ENCODE assay signal across 2 cellular contexts in the genomic region with DNA sequence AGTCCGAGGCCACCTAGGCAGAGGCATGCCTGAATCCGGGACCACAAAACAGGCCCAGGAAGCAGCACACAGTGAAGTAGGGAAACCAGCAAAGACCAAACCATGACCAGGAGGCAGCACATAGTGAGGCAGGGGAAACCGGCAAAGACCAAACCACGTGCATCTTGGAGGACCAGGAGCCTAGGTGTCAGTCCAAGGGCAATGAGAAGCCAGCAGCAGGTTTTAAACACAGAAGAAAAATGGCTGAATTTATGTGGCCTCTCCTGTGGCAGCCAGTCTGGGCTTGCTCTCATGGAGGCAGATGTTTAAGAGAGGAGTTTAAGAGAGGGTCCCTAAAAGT.
A peak's percentile ranks its signal among the peaks of the same experiment; 100 is the strongest.
TF ChIP-seq lines count a peak whose summit lies in the region.

No MANE protein-coding gene starts in this region.

TF ChIP-seq in HepG2, 621 proteins besides CTCF, POLR2A, EP300 and RAD21 (continues in another document):
- TF ChIP-seq FOXJ3 (CRISPR knock-in tag; IDR thresholded peaks at IDR 0.05; ENCODE audit: borderline replicate concordance) (no peak), ZFX (CRISPR knock-in tag; IDR thresholded peaks at IDR 0.05; ENCODE audit: low read depth) (peak; percentile 26; the same call in 1 of the 2 replicates), MAFF (IDR thresholded peaks at IDR 0.05; ENCODE audit: low read depth, low read length) (no peak), JDP2 (CRISPR knock-in tag; IDR thresholded peaks at IDR 0.05; ENCODE audit: borderline replicate concordance) (no peak), ARID2 (CRISPR knock-in tag; IDR thresholded peaks at IDR 0.05; ENCODE audit: borderline replicate concordance) (no peak), ELF1 (CRISPR knock-in tag; IDR thresholded peaks at IDR 0.05) (peak; percentile 0; the same call in 1 of the 2 replicates), ZNF101 (CRISPR knock-in tag; IDR thresholded peaks at IDR 0.05; ENCODE audit: borderline replicate concordance, low read depth) (no peak), REPIN1 (CRISPR knock-in tag; IDR thresholded peaks at IDR 0.05; ENCODE audit: borderline replicate concordance, low read depth) (no peak), ZNF792 (CRISPR knock-in tag; IDR thresholded peaks at IDR 0.05) (0 out of 2 replicates have a peak, but pooled peaks have one; percentile 11), TGIF2 (CRISPR knock-in tag; IDR thresholded peaks at IDR 0.05) (no peak; the same call in 1 of the 2 replicates), ZNF619 (CRISPR knock-in tag; IDR thresholded peaks at IDR 0.05) (0 out of 2 replicates have a peak, but pooled peaks have one; percentile 43), PAF1 (CRISPR knock-in tag; IDR thresholded peaks at IDR 0.05) (no peak), MED1 (CRISPR knock-in tag; IDR thresholded peaks at IDR 0.05) (no peak)
- TF ChIP-seq, protein P1, sequence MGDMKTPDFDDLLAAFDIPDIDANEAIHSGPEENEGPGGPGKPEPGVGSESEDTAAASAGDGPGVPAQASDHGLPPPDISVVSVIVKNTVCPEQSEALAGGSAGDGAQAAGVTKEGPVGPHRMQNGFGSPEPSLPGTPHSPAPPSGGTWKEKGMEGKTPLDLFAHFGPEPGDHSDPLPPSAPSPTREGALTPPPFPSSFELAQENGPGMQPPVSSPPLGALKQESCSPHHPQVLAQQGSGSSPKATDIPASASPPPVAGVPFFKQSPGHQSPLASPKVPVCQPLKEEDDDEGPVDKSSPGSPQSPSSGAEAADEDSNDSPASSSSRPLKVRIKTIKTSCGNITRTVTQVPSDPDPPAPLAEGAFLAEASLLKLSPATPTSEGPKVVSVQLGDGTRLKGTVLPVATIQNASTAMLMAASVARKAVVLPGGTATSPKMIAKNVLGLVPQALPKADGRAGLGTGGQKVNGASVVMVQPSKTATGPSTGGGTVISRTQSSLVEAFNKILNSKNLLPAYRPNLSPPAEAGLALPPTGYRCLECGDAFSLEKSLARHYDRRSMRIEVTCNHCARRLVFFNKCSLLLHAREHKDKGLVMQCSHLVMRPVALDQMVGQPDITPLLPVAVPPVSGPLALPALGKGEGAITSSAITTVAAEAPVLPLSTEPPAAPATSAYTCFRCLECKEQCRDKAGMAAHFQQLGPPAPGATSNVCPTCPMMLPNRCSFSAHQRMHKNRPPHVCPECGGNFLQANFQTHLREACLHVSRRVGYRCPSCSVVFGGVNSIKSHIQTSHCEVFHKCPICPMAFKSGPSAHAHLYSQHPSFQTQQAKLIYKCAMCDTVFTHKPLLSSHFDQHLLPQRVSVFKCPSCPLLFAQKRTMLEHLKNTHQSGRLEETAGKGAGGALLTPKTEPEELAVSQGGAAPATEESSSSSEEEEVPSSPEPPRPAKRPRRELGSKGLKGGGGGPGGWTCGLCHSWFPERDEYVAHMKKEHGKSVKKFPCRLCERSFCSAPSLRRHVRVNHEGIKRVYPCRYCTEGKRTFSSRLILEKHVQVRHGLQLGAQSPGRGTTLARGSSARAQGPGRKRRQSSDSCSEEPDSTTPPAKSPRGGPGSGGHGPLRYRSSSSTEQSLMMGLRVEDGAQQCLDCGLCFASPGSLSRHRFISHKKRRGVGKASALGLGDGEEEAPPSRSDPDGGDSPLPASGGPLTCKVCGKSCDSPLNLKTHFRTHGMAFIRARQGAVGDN (CRISPR knock-in tag; IDR thresholded peaks at IDR 0.05): peak; percentile 59
- TF ChIP-seq, protein P2, sequence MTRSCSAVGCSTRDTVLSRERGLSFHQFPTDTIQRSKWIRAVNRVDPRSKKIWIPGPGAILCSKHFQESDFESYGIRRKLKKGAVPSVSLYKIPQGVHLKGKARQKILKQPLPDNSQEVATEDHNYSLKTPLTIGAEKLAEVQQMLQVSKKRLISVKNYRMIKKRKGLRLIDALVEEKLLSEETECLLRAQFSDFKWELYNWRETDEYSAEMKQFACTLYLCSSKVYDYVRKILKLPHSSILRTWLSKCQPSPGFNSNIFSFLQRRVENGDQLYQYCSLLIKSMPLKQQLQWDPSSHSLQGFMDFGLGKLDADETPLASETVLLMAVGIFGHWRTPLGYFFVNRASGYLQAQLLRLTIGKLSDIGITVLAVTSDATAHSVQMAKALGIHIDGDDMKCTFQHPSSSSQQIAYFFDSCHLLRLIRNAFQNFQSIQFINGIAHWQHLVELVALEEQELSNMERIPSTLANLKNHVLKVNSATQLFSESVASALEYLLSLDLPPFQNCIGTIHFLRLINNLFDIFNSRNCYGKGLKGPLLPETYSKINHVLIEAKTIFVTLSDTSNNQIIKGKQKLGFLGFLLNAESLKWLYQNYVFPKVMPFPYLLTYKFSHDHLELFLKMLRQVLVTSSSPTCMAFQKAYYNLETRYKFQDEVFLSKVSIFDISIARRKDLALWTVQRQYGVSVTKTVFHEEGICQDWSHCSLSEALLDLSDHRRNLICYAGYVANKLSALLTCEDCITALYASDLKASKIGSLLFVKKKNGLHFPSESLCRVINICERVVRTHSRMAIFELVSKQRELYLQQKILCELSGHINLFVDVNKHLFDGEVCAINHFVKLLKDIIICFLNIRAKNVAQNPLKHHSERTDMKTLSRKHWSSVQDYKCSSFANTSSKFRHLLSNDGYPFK (CRISPR knock-in tag; IDR thresholded peaks at IDR 0.05; ENCODE audit: borderline replicate concordance): 0 out of 2 replicates have a peak, but pooled peaks have one; percentile 36
- TF ChIP-seq, protein P3, sequence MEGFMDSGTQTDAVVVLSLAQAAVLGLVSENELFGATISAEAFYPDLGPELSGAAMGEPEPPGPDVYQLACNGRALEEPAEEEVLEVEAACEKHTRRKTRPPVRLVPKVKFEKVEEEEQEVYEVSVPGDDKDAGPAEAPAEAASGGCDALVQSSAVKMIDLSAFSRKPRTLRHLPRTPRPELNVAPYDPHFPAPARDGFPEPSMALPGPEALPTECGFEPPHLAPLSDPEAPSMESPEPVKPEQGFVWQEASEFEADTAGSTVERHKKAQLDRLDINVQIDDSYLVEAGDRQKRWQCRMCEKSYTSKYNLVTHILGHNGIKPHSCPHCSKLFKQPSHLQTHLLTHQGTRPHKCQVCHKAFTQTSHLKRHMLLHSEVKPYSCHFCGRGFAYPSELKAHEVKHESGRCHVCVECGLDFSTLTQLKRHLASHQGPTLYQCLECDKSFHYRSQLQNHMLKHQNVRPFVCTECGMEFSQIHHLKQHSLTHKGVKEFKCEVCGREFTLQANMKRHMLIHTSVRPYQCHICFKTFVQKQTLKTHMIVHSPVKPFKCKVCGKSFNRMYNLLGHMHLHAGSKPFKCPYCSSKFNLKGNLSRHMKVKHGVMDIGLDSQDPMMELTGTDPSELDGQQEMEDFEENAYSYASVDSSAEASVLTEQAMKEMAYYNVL (CRISPR knock-in tag; IDR thresholded peaks at IDR 0.05; ENCODE audit: borderline replicate concordance): peak; percentile 12; the same call in 1 of the 2 replicates
- TF ChIP-seq, protein P4, sequence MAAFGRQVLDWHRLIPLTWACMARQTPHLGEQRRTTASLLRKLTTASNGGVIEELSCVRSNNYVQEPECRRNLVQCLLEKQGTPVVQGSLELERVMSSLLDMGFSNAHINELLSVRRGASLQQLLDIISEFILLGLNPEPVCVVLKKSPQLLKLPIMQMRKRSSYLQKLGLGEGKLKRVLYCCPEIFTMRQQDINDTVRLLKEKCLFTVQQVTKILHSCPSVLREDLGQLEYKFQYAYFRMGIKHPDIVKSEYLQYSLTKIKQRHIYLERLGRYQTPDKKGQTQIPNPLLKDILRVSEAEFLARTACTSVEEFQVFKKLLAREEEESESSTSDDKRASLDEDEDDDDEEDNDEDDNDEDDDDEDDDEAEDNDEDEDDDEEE (CRISPR knock-in tag; IDR thresholded peaks at IDR 0.05): no peak

TF ChIP-seq in GM23338, 12 proteins besides CTCF, POLR2A, EP300 and RAD21:
- no peak for TF ChIP-seq EZH2 (IDR thresholded peaks at IDR 0.05; ENCODE audit: low read depth, unreplicated experiment)
- TF ChIP-seq, protein P5, sequence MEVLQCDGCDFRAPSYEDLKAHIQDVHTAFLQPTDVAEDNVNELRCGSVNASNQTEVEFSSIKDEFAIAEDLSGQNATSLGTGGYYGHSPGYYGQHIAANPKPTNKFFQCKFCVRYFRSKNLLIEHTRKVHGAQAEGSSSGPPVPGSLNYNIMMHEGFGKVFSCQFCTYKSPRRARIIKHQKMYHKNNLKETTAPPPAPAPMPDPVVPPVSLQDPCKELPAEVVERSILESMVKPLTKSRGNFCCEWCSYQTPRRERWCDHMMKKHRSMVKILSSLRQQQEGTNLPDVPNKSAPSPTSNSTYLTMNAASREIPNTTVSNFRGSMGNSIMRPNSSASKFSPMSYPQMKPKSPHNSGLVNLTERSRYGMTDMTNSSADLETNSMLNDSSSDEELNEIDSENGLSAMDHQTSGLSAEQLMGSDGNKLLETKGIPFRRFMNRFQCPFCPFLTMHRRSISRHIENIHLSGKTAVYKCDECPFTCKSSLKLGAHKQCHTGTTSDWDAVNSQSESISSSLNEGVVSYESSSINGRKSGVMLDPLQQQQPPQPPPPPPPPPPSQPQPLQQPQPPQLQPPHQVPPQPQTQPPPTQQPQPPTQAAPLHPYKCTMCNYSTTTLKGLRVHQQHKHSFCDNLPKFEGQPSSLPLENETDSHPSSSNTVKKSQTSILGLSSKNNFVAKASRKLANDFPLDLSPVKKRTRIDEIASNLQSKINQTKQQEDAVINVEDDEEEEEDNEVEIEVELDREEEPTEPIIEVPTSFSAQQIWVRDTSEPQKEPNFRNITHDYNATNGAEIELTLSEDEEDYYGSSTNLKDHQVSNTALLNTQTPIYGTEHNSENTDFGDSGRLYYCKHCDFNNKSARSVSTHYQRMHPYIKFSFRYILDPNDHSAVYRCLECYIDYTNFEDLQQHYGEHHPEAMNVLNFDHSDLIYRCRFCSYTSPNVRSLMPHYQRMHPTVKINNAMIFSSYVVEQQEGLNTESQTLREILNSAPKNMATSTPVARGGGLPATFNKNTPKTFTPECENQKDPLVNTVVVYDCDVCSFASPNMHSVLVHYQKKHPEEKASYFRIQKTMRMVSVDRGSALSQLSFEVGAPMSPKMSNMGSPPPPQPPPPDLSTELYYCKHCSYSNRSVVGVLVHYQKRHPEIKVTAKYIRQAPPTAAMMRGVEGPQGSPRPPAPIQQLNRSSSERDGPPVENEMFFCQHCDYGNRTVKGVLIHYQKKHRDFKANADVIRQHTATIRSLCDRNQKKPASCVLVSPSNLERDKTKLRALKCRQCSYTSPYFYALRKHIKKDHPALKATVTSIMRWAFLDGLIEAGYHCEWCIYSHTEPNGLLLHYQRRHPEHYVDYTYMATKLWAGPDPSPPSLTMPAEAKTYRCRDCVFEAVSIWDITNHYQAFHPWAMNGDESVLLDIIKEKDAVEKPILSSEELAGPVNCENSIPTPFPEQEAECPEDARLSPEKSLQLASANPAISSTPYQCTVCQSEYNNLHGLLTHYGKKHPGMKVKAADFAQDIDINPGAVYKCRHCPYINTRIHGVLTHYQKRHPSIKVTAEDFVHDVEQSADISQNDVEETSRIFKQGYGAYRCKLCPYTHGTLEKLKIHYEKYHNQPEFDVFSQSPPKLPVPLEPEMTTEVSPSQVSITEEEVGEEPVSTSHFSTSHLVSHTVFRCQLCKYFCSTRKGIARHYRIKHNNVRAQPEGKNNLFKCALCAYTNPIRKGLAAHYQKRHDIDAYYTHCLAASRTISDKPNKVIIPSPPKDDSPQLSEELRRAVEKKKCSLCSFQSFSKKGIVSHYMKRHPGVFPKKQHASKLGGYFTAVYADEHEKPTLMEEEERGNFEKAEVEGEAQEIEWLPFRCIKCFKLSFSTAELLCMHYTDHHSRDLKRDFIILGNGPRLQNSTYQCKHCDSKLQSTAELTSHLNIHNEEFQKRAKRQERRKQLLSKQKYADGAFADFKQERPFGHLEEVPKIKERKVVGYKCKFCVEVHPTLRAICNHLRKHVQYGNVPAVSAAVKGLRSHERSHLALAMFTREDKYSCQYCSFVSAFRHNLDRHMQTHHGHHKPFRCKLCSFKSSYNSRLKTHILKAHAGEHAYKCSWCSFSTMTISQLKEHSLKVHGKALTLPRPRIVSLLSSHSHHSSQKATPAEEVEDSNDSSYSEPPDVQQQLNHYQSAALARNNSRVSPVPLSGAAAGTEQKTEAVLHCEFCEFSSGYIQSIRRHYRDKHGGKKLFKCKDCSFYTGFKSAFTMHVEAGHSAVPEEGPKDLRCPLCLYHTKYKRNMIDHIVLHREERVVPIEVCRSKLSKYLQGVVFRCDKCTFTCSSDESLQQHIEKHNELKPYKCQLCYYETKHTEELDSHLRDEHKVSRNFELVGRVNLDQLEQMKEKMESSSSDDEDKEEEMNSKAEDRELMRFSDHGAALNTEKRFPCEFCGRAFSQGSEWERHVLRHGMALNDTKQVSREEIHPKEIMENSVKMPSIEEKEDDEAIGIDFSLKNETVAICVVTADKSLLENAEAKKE (CRISPR knock-in tag; IDR thresholded peaks at IDR 0.05): no peak
- no peak for TF ChIP-seq ZNF114 (CRISPR knock-in tag; IDR thresholded peaks at IDR 0.05)
- no peak for TF ChIP-seq POLR2AphosphoS5 (IDR thresholded peaks at IDR 0.05; ENCODE audit: low read depth)
- TF ChIP-seq CREB1 (CRISPR knock-in tag; IDR thresholded peaks at IDR 0.05; ENCODE audit: low read depth): no peak
- TF ChIP-seq ZNF331 (CRISPR knock-in tag; IDR thresholded peaks at IDR 0.05; ENCODE audit: low read depth): no peak
- no peak for TF ChIP-seq JUNB (IDR thresholded peaks at IDR 0.05; ENCODE audit: unreplicated experiment)
- TF ChIP-seq EZH2phosphoT487 (IDR thresholded peaks at IDR 0.05; ENCODE audit: unreplicated experiment): no peak
- TF ChIP-seq, protein P6, sequence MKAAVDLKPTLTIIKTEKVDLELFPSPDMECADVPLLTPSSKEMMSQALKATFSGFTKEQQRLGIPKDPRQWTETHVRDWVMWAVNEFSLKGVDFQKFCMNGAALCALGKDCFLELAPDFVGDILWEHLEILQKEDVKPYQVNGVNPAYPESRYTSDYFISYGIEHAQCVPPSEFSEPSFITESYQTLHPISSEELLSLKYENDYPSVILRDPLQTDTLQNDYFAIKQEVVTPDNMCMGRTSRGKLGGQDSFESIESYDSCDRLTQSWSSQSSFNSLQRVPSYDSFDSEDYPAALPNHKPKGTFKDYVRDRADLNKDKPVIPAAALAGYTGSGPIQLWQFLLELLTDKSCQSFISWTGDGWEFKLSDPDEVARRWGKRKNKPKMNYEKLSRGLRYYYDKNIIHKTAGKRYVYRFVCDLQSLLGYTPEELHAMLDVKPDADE (IDR thresholded peaks at IDR 0.05): no peak
- TF ChIP-seq, protein P7, sequence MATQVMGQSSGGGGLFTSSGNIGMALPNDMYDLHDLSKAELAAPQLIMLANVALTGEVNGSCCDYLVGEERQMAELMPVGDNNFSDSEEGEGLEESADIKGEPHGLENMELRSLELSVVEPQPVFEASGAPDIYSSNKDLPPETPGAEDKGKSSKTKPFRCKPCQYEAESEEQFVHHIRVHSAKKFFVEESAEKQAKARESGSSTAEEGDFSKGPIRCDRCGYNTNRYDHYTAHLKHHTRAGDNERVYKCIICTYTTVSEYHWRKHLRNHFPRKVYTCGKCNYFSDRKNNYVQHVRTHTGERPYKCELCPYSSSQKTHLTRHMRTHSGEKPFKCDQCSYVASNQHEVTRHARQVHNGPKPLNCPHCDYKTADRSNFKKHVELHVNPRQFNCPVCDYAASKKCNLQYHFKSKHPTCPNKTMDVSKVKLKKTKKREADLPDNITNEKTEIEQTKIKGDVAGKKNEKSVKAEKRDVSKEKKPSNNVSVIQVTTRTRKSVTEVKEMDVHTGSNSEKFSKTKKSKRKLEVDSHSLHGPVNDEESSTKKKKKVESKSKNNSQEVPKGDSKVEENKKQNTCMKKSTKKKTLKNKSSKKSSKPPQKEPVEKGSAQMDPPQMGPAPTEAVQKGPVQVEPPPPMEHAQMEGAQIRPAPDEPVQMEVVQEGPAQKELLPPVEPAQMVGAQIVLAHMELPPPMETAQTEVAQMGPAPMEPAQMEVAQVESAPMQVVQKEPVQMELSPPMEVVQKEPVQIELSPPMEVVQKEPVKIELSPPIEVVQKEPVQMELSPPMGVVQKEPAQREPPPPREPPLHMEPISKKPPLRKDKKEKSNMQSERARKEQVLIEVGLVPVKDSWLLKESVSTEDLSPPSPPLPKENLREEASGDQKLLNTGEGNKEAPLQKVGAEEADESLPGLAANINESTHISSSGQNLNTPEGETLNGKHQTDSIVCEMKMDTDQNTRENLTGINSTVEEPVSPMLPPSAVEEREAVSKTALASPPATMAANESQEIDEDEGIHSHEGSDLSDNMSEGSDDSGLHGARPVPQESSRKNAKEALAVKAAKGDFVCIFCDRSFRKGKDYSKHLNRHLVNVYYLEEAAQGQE (IDR thresholded peaks at IDR 0.05; ENCODE audit: unreplicated experiment): no peak
- no peak for TF ChIP-seq STAT1 (IDR thresholded peaks at IDR 0.05; ENCODE audit: unreplicated experiment)
- TF ChIP-seq NANOG (IDR thresholded peaks at IDR 0.05; ENCODE audit: borderline replicate concordance): no peak
